ENCODE assay signal across 1 cellular context in genomic region chr21:45306832-45307571, GRCh38.
TF ChIP-seq lines count a peak whose summit lies in the region.

No MANE protein-coding gene starts in this region.

TF ChIP-seq in IMR-90, 13 proteins besides CTCF, POLR2A, EP300 and RAD21 (continued from another document):
- TF ChIP-seq MAFK (IDR thresholded peaks at IDR 0.05; ENCODE audit: low read depth, low read length), result no peak
- no peak for TF ChIP-seq ELK1 (IDR thresholded peaks at IDR 0.05; ENCODE audit: borderline replicate concordance, low read depth, low read length)
- TF ChIP-seq CEBPB (IDR thresholded peaks at IDR 0.05; ENCODE audit: low read depth, low read length), result peak; percentile 92
- TF ChIP-seq MAZ (IDR thresholded peaks at IDR 0.05; ENCODE audit: borderline replicate concordance, low read depth, low read length), result peak; percentile 92
- TF ChIP-seq RFX5 (IDR thresholded peaks at IDR 0.05; ENCODE audit: low read depth, low read length), result no peak
- TF ChIP-seq FOS (IDR thresholded peaks at IDR 0.05; ENCODE audit: low read depth, low read length), result peak; percentile 66
- no peak; the same call in 1 of the 2 replicates for TF ChIP-seq MXI1 (IDR thresholded peaks at IDR 0.05; ENCODE audit: borderline replicate concordance, low read depth, low read length)
- no peak for TF ChIP-seq NFE2L2 (IDR thresholded peaks at IDR 0.05; ENCODE audit: low read depth, low read length)
- TF ChIP-seq CHD1 (IDR thresholded peaks at IDR 0.05; ENCODE audit: low read depth, low read length), result no peak
- no peak for TF ChIP-seq USF2 (IDR thresholded peaks at IDR 0.05; ENCODE audit: low read depth, low read length)
- TF ChIP-seq BHLHE40 (IDR thresholded peaks at IDR 0.05; ENCODE audit: low read depth, low read length), result peak; percentile 76
